Comparison of ENCODE assay signal across 23 cellular contexts in genomic region chrX:102978594-102978993, GRCh38. TPM values are rescaled to one million over a fixed set of nuclear protein-coding genes. Genes with fewer than 3 reads are reported as not detected.
"Had no signal": no experiment of that assay in that cellular context is flagged by ENCODE, and none has a peak within 500 bp of the region (broad histone marks: within the 10 kb centered on the region; RNA-seq: fewer than 3 reads in every experiment).

No MANE protein-coding gene starts in this region.

- H3K4me3 Mint-ChIP-seq: T-cell; T-helper 1 cell treated with Interleukin-12 subunit alpha and Interleukin-12 subunit beta and Interleukin-4 antibody, amounts not matched to agents 30 μg/mL and 1 μg/mL, for 36 hours had no signal

- H3K27ac Mint-ChIP-seq: T-cell; T-helper 1 cell treated with Interleukin-12 subunit alpha and Interleukin-12 subunit beta and Interleukin-4 antibody, amounts not matched to agents 30 μg/mL and 1 μg/mL, for 36 hours had no signal

- H3K36me3 Mint-ChIP-seq: T-cell had no signal

- H3K9me3 ChIP-seq: SK-N-SH had no signal

- ATAC-seq: T-cell had no signal

- H3K9me2 ChIP-seq: SK-N-SH had no signal

- DNase-seq: Kasumi-1, MM.1S, NCI-H1092 treated with DMSO at 0.1 percent for 48 hours, NCI-H1436, NCI-H187, NCI-H2029, NCI-H2081 treated with DMSO at 0.1 percent for 48 hours, NCI-H2171, NCI-H226, NCI-H446, NCI-H510A, NCI-H524 treated with DMSO at 0.1 percent for 48 hours, NCI-H69, NCI-H774, OCI-M1, SHP77, SK-N-SH, SW 1271, T-cell had no signal

- H3K27ac ChIP-seq: KMS-11, RWPE1 had no signal

- H3K4me1 Mint-ChIP-seq: T-cell had no signal

- H3K4me2 ChIP-seq: KMS-11, SK-N-SH had no signal

- H3K9ac ChIP-seq: KMS-11, SK-N-SH had no signal

RNA-seq across cellular contexts. Expression of gene RAB40AL, which starts 41.5 kb away (rescaled TPM):
- total RNA-seq: SK-MEL-5 had no signal
